ENCODE assay signal across 21 cellular contexts in the genomic region with DNA sequence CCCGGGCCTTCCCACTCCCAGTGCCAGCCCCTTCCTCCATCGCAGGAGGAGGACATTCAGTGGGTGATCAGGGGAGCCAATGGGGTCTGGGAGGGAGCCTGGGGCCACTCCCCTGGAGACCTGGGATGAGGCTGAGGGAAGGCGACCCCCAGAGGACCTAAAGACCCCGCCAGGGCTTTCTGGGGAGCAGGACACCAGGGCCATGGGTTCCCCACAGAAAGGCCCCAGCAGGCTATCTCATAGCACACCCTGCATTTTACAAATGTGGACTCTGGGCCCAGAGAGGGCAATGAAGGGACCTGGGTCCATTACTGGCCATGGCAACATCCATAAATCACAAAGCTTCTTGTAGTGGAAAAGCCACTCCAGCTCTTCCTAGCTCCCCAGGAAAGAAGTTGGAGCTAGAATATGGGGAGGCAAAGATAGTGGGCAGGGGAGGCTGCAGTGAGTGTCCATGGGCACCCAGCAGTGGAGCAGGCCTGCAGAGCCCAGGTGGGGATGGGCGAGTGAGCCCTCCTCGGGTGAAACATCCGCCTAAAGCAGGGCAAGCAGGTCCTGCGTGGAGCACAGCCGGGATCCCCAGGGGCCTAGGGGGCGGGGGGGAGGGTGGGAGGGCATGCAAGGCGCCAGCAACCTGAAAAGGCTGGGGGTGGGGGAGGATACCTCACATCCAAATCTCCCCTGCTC. TPM values are rescaled to one million over a fixed set of nuclear protein-coding genes. Genes with fewer than 3 reads are reported as not detected.
DNase-seq lines count a peak whose midpoint lies in the region; ATAC-seq, FAIRE-seq and TF ChIP-seq lines count a peak whose summit lies in the region.
"Had no signal": no experiment of that assay in that cellular context is flagged by ENCODE, and none has a peak within 500 bp of the region (broad histone marks: within the 10 kb centered on the region; RNA-seq: fewer than 3 reads in every experiment).

No MANE protein-coding gene starts in this region.

- H3K27me3 ChIP-seq in right lobe of liver (no peaks in the 10 kb centered on the region), HepG2 (ENCODE audit: control insufficient read depth in 1 of 2, insufficient read depth in 2 of 2, low read length in 2 of 2) (peaks cover 13 to 83% of the 10 kb centered on the region in 2 experiments; a peak in 4 of 5 replicates), osteoblast (ENCODE audit: insufficient read depth, low read length) (peaks cover 20% of the 10 kb centered on the region), mammary epithelial cell (ENCODE audit: insufficient read depth, low read length) (no peaks in the 10 kb centered on the region)
- H3K27me3 ChIP-seq: SJCRH30 had no signal

- TF ChIP-seq CTCF in right lobe of liver (IDR thresholded peaks at IDR 0.05): no peak
- no peak for TF ChIP-seq CTCF in HepG2 (CRISPR knock-in tag; IDR thresholded peaks at IDR 0.05)
- TF ChIP-seq CTCF in osteoblast (IDR thresholded peaks at IDR 0.05; ENCODE audit: extremely low read depth, low read depth, low read length): no peak
- no peak for TF ChIP-seq CTCF in mammary epithelial cell (conservative IDR thresholded peaks at IDR 0.05 in 1 of 2, IDR thresholded peaks at IDR 0.05 in 1 of 2; ENCODE audit: extremely low read depth in 1 of 2, insufficient read depth in 1 of 2, low read depth in 1 of 2, low read length in 2 of 2)

- H3K9me3 ChIP-seq in right lobe of liver: no peaks in the 10 kb centered on the region
- no peaks in the 10 kb centered on the region for H3K9me3 ChIP-seq in HepG2 (ENCODE audit: low read length)
- no peaks in the 10 kb centered on the region for H3K9me3 ChIP-seq in osteoblast (ENCODE audit: low read depth, low read length)
- no peaks in the 10 kb centered on the region for H3K9me3 ChIP-seq in mammary epithelial cell (replicated peaks; ENCODE audit: insufficient read depth, low read length)
- H3K9me3 ChIP-seq: SJCRH30 had no signal

- dilution Hi-C loops in mammary epithelial cell (cut with HindIII; ENCODE audit: low sequenced_read_pairs): loop anchor here (25.0 kb wide), 2 partner anchors 197 to 547 kb away; no protein-coding TSS in a partner anchor

- H3K4me2 ChIP-seq in HepG2 (ENCODE audit: low read depth, low read length): no peak overlapping the region
- H3K4me2 ChIP-seq in osteoblast (ENCODE audit: insufficient read depth, low read length): no peak overlapping the region
- H3K4me2 ChIP-seq in mammary epithelial cell (ENCODE audit: insufficient read depth, low read depth, low read length): no peak overlapping the region

- DNase-seq in right lobe of liver (peak in 2 of 3 donors; percentile 12 to 29), HepG2 (ENCODE audit: low spot score) (no peak), osteoblast (ENCODE audit: insufficient read length, low spot score, missing footprints) (peak; percentile 53), DMS153 (lab: John Stamatoyannopoulos, UW) (no peak), NCI-H2081 treated with DMSO at 0.1 percent for 48 hours (lab: John Stamatoyannopoulos, UW) (no peak), mammary epithelial cell (no peak)
- DNase-seq: CD4-positive, CD25-positive, alpha-beta regulatory T cell; DMS79 treated with DMSO at 0.1 percent for 48 hours; GOT3; NCI-H1105; NCI-H2029 treated with DMSO at 0.1 percent for 48 hours; NCI-H2171 treated with DMSO at 0.1 percent for 48 hours; NCI-H524 treated with DMSO at 0.1 percent for 48 hours; NCI-H82; SJCRH30 had no signal

- H3K4me3 ChIP-seq in right lobe of liver (no peak overlapping the region), HepG2 (replicated peaks in 1 of 3; ENCODE audit: insufficient read depth in 1 of 3, low read depth in 2 of 3, low read length in 3 of 3) (no peak overlapping the region), osteoblast (ENCODE audit: insufficient read depth, low read length) (no peak overlapping the region), mammary epithelial cell (replicated peaks in 1 of 3; ENCODE audit: insufficient read depth in 1 of 3, low read depth in 2 of 3, low read length in 3 of 3) (no peak overlapping the region)
- H3K4me3 ChIP-seq: GM12878, SJCRH30 had no signal

- TF ChIP-seq RAD21 in HepG2 (CRISPR knock-in tag; IDR thresholded peaks at IDR 0.05): no peak

- FAIRE-seq in HepG2 (lab: Jason Lieb, UNC): no peak
- FAIRE-seq: A204.1, GM12878 had no signal

- CTCF ChIA-PET in HepG2 (lab: Yijun Ruan, JAX; ENCODE audit: low intra/inter-chr PET ratio, low total read pairs): no interaction called here
- CTCF ChIA-PET in mammary epithelial cell (lab: Charles Lee; ENCODE audit: low non-redundant PET): no interaction called here

- H2AFZ ChIP-seq in HepG2 (ENCODE audit: low read length) (no peak overlapping the region), osteoblast (ENCODE audit: low read length) (no peak overlapping the region), mammary epithelial cell (ENCODE audit: low read depth, low read length) (no peak overlapping the region)

- H3K27ac ChIP-seq in right lobe of liver (no peak overlapping the region), HepG2 (ENCODE audit: extremely low read length, insufficient read depth, low read length) (no peak overlapping the region), osteoblast (ENCODE audit: low read depth, low read length) (no peak overlapping the region), mammary epithelial cell (ENCODE audit: insufficient read depth, low read depth, low read length) (no peak overlapping the region)
- H3K27ac ChIP-seq: SJCRH30 had no signal

- peaks cover 7% of the 10 kb centered on the region; the same call in 1 of the 2 replicates for H4K20me1 ChIP-seq in HepG2 (ENCODE audit: insufficient read depth, low read length)
- H4K20me1 ChIP-seq in osteoblast (ENCODE audit: insufficient read depth, low read length): no peaks in the 10 kb centered on the region
- no peaks in the 10 kb centered on the region for H4K20me1 ChIP-seq in mammary epithelial cell (ENCODE audit: insufficient read depth, low read length)

- no peak overlapping the region for H3K9ac ChIP-seq in HepG2 (ENCODE audit: insufficient read depth, low read depth, low read length)
- no peak overlapping the region for H3K9ac ChIP-seq in mammary epithelial cell (ENCODE audit: insufficient read depth, low read length)

- H3K36me3 ChIP-seq in right lobe of liver (no peaks in the 10 kb centered on the region), HepG2 (replicated peaks in 1 of 2; ENCODE audit: control insufficient read depth in 1 of 2, insufficient read depth in 2 of 2, low read length in 2 of 2) (no peaks in the 10 kb centered on the region), osteoblast (ENCODE audit: insufficient read depth, low read length) (no peaks in the 10 kb centered on the region), mammary epithelial cell (ENCODE audit: insufficient read depth, low read length) (no peaks in the 10 kb centered on the region)
- H3K36me3 ChIP-seq: SJCRH30 had no signal

- POLR2A ChIA-PET in HepG2 (lab: Yijun Ruan, JAX): no interaction called here

- peaks cover 0 to 13% (median 4%) of the 10 kb centered on the region in 4 donors for H3K4me1 ChIP-seq in right lobe of liver
- H3K4me1 ChIP-seq in HepG2 (ENCODE audit: insufficient read depth, low read length): peaks cover 17% of the 10 kb centered on the region
- no peaks in the 10 kb centered on the region for H3K4me1 ChIP-seq in osteoblast (ENCODE audit: insufficient read depth, low read length)
- H3K4me1 ChIP-seq in mammary epithelial cell (ENCODE audit: insufficient read depth, low read length): peaks cover 9% of the 10 kb centered on the region

- BruUV-seq in HepG2 (replicated peaks; lab: Mats Ljungman, UMichigan) (no TSS peak), mammary epithelial cell (replicated peaks; lab: Mats Ljungman, UMichigan) (no TSS peak)

- no peaks in the 10 kb centered on the region for H3K79me2 ChIP-seq in HepG2 (ENCODE audit: insufficient read depth, low read length)
- H3K79me2 ChIP-seq in osteoblast (ENCODE audit: insufficient read depth, low read length): no peaks in the 10 kb centered on the region
- H3K79me2 ChIP-seq in mammary epithelial cell (ENCODE audit: insufficient read depth, low read length): no peaks in the 10 kb centered on the region

- no peak for TF ChIP-seq POLR2A in right lobe of liver (IDR thresholded peaks at IDR 0.05)
- no peak for TF ChIP-seq POLR2A in HepG2 (IDR thresholded peaks at IDR 0.05; ENCODE audit: insufficient read depth in 1 of 2, low read depth in 2 of 2, low read length in 2 of 2)

- no CpG with 5 or more reads among the region's 11 CpGs for WGBS in right lobe of liver (ENCODE audit: insufficient coverage, low coverage, low lambda C conversion rate, missing lambda C conversion rate)
- WGBS in HepG2 (ENCODE audit: low lambda C conversion rate): 13% methylated on average over 8 of the region's 11 CpGs
- 76% methylated on average over 8 of the region's 11 CpGs for WGBS in mammary epithelial cell (ENCODE audit: low coverage, missing lambda C conversion rate)

- ATAC-seq in right lobe of liver (no peak), HepG2 (no peak), SK-N-SH treated with all-trans-retinoic acid at 6 μM for 48 hours (no peak)
- ATAC-seq: GM12878, HCT116, Panc1 had no signal

- intact Hi-C loops in right lobe of liver (cut with DNase I): no loop called here
- intact Hi-C loops in HepG2 (cut with micrococcal nuclease; ENCODE audit: unreplicated experiment): no loop called here
- intact Hi-C loops in mammary epithelial cell (cut with micrococcal nuclease): no loop called here

- in situ Hi-C loops in HepG2 (cut with HindIII; ENCODE audit: extremely low pct_ligation_motif_present, low pct_unique_long_range_greater_than_20kb) (no loop called here), mammary epithelial cell (cut with MboI; ENCODE audit: low sequenced_read_pairs in 2 of 2) (no loop called here)

- TF ChIP-seq EP300 in HepG2 (IDR thresholded peaks at IDR 0.05; ENCODE audit: low read depth in 2 of 2, low read length in 2 of 2) (no peak), HepG2 (CRISPR knock-in tag; IDR thresholded peaks at IDR 0.05; ENCODE audit: borderline replicate concordance) (no peak)

RNA-seq across cellular contexts. Expression of gene CYP26B1, which starts 13.8 kb away (rescaled TPM):
- total RNA-seq in right lobe of liver (1 to 10 TPM in 4 of 6 experiments, under 1 TPM in 2; 0.81 to 4.0 (median 1.8) TPM), HepG2 (2016; rRNA removed; fragmentation: Illumina TruSeq; extraction: Trizol) (0.06 and 0.07 TPM in 2 replicates), osteoblast (under 0.01 TPM in 2 replicates), mammary epithelial cell (1 to 10 TPM in 1 of 2 donors, under 1 TPM in 1; 0.50 to 8.6 TPM)
- not detected in 2 replicates for total RNA-seq in HepG2 (2016; cell fraction: cytosol; rRNA removed; fragmentation: Illumina TruSeq; extraction: Trizol; ENCODE audit: low read depth)
- 0.32 TPM in 1 of 2 replicates, not detected in the other for total RNA-seq in HepG2 (2016; cell fraction: insoluble cytoplasmic fraction; rRNA removed; fragmentation: Illumina TruSeq; extraction: Trizol)
- 0.09 TPM in 1 of 2 replicates, not detected in the other for total RNA-seq in HepG2 (2016; cell fraction: membrane; rRNA removed; fragmentation: Illumina TruSeq; extraction: Trizol)
- total RNA-seq in HepG2 (2016; cell fraction: nucleus; rRNA removed; fragmentation: Illumina TruSeq; extraction: Trizol): 0.12 and 0.13 TPM in 2 replicates
- polyA plus RNA-seq in HepG2 (2011; rRNA removed) (0.04 and 0.05 TPM in 2 replicates), mammary epithelial cell (1.6 TPM)
- 0.03 and 0.09 TPM in 2 replicates for polyA plus RNA-seq in HepG2 (2011; cell fraction: cytosol; rRNA removed)
- 0.50 and 0.79 TPM in 2 replicates for polyA plus RNA-seq in HepG2 (2011; cell fraction: nucleus; rRNA removed)
- polyA plus RNA-seq in HepG2 (2012): not detected in 2 replicates
- not detected in 2 replicates for polyA plus RNA-seq in HepG2 (2016; cell fraction: cytosol; fragmentation: Illumina TruSeq; extraction: Trizol; ENCODE audit: low read depth)
- 0.05 and 0.11 TPM in 2 replicates for polyA plus RNA-seq in HepG2 (2016; cell fraction: insoluble cytoplasmic fraction; fragmentation: Illumina TruSeq; extraction: Trizol; ENCODE audit: low read depth)
- polyA plus RNA-seq in HepG2 (2016; cell fraction: membrane; fragmentation: Illumina TruSeq; extraction: Trizol; ENCODE audit: low read depth): 0.07 TPM in 1 of 2 replicates, not detected in the other
- polyA plus RNA-seq in HepG2 (2016; cell fraction: nucleus; fragmentation: Illumina TruSeq; extraction: Trizol; ENCODE audit: insufficient read depth, low read depth): 0.26 and 0.88 TPM in 2 replicates
- polyA minus RNA-seq in HepG2 (2011; rRNA and poly(A)+ RNA removed; ENCODE audit: low replicate concordance): 0.34 and 5.5 TPM in 2 replicates
- 0.18 TPM in 1 of 2 replicates, not detected in the other for polyA minus RNA-seq in HepG2 (2011; cell fraction: cytosol; rRNA and poly(A)+ RNA removed)
- 0.25 and 0.26 TPM in 2 replicates for polyA minus RNA-seq in HepG2 (2011; cell fraction: nucleus; rRNA and poly(A)+ RNA removed)
- 3.3 TPM for polyA minus RNA-seq in mammary epithelial cell
- total RNA-seq: CD4-positive, CD25-positive, alpha-beta regulatory T cell; GM12878 had no signal
- polyA plus RNA-seq: CD4-positive, CD25-positive, alpha-beta regulatory T cell; GM12878; IgD-negative memory B cell had no signal

Comparison
In these comparisons a context has a peak if more than half of its experiments do, and no peak if none do; other contexts are left out.
1. DNase-seq: peak in right lobe of liver (2 of 3) and osteoblast (single experiment); none in HepG2 (single experiment), DMS153 (single experiment), NCI-H2081 treated with DMSO at 0.1 percent for 48 hours (single experiment) and mammary epithelial cell (single experiment).